Comparison of ENCODE assay signal across 22 cellular contexts in genomic region chr10:3178070-3178469, GRCh38.
"Had no signal": no experiment of that assay in that cellular context is flagged by ENCODE, and none has a peak within 500 bp of the region (broad histone marks: within the 10 kb centered on the region; RNA-seq: fewer than 3 reads in every experiment).

No MANE protein-coding gene starts in this region.

- H3K9me3 Mint-ChIP-seq: activated CD4-positive, alpha-beta T cell treated with anti-CD3 and anti-CD28 coated beads, Interleukin-2, amount 10 ng/mL, durations not matched to agents 24 days and 14 days; activated CD8-positive, alpha-beta T cell treated with anti-CD3 and anti-CD28 coated beads for 36 hours; activated naive CD4-positive, alpha-beta T cell treated with anti-CD3 and anti-CD28 coated beads for 36 hours; activated T-cell treated with anti-CD3 and anti-CD28 coated beads, Interleukin-2, amount 50 U/mL, for 4 hours; T-helper 2 cell treated with Interferon-gamma antibody and Interleukin-4, amounts not matched to agents 5 μg/mL and 100 μg/mL, for 36 hours had no signal

- DNase-seq: activated CD4-positive, alpha-beta T cell treated with anti-CD3 and anti-CD28 coated beads, Interleukin-2, amount 10 ng/mL, durations not matched to agents 24 days and 14 days; activated CD4-positive, CD25-positive, alpha-beta regulatory T cell; activated CD8-positive, alpha-beta memory T cell treated with anti-CD3 and anti-CD28 coated beads, Interleukin-2, amount 50 U/mL, for 4 hours; activated CD8-positive, alpha-beta T cell treated with anti-CD3 and anti-CD28 coated beads for 36 hours; activated naive CD4-positive, alpha-beta T cell treated with anti-CD3 and anti-CD28 coated beads for 36 hours; activated T-cell treated with anti-CD3 and anti-CD28 coated beads, Interleukin-2, amount 50 U/mL, for 4 hours; aorta; brain microvascular endothelial cell; central memory CD4-positive, alpha-beta T cell; erythroblast; head of caudate nucleus; left lung; stimulated activated naive CD8-positive, alpha-beta T cell treated with anti-CD3 and anti-CD28 coated beads, Interleukin-15, Interleukin-2, amounts not matched to agents 100 U/mL and 50 U/mL, for 24 hours; substantia nigra; transverse colon; uterus had no signal

- H3K36me3 ChIP-seq: brain microvascular endothelial cell, left lung, neural progenitor cell, transverse colon, uterus had no signal

- H3K4me3 ChIP-seq: left lung, neural progenitor cell, transverse colon, uterus had no signal

- H3K27ac ChIP-seq: brain microvascular endothelial cell, left lung, neural progenitor cell, transverse colon, uterus had no signal

- FAIRE-seq: colon, endometrium, frontal cortex had no signal

- H3K9me3 ChIP-seq: left lung, transverse colon, uterus had no signal

- H3K36me3 Mint-ChIP-seq: neural progenitor cell had no signal

- H3K27me3 ChIP-seq: brain microvascular endothelial cell, left lung, neural progenitor cell, transverse colon, uterus had no signal

- H3K4me3 Mint-ChIP-seq: activated CD4-positive, alpha-beta T cell treated with anti-CD3 and anti-CD28 coated beads, Interleukin-2, amount 10 ng/mL, durations not matched to agents 24 days and 14 days; activated CD8-positive, alpha-beta T cell treated with anti-CD3 and anti-CD28 coated beads for 36 hours; activated naive CD4-positive, alpha-beta T cell treated with anti-CD3 and anti-CD28 coated beads for 36 hours; activated T-cell treated with anti-CD3 and anti-CD28 coated beads, Interleukin-2, amount 50 U/mL, for 4 hours; neural progenitor cell; T-helper 2 cell treated with Interferon-gamma antibody and Interleukin-4, amounts not matched to agents 5 μg/mL and 100 μg/mL, for 36 hours had no signal

- H3K9ac ChIP-seq: neural progenitor cell had no signal

- ATAC-seq: activated CD8-positive, alpha-beta T cell treated with anti-CD3 and anti-CD28 coated beads for 36 hours; activated T-cell treated with anti-CD3 and anti-CD28 coated beads, Interleukin-2, amount 50 U/mL, for 4 hours; left lung; stimulated activated naive CD8-positive, alpha-beta T cell treated with anti-CD3 and anti-CD28 coated beads, Interleukin-15, Interleukin-2, amounts not matched to agents 100 U/mL and 50 U/mL, for 24 hours had no signal

- H3K27ac Mint-ChIP-seq: activated CD4-positive, alpha-beta T cell treated with anti-CD3 and anti-CD28 coated beads, Interleukin-2, amount 10 ng/mL, durations not matched to agents 24 days and 14 days; activated CD8-positive, alpha-beta T cell treated with anti-CD3 and anti-CD28 coated beads for 36 hours; activated naive CD4-positive, alpha-beta T cell treated with anti-CD3 and anti-CD28 coated beads for 36 hours; neural progenitor cell; progenitor cell of endocrine pancreas; T-helper 2 cell treated with Interferon-gamma antibody and Interleukin-4, amounts not matched to agents 5 μg/mL and 100 μg/mL, for 36 hours had no signal

- H3K4me1 ChIP-seq: transverse colon, uterus had no signal
